1 cellular context compared by ENCODE assay signal in genomic region chr17:10251212-10251948, GRCh38.
TF ChIP-seq lines count a peak whose summit lies in the region.

No MANE protein-coding gene starts in this region.

TF ChIP-seq in GM23338, 12 proteins besides CTCF, POLR2A, EP300 and RAD21 (continued from another document):
- TF ChIP-seq, protein P1, sequence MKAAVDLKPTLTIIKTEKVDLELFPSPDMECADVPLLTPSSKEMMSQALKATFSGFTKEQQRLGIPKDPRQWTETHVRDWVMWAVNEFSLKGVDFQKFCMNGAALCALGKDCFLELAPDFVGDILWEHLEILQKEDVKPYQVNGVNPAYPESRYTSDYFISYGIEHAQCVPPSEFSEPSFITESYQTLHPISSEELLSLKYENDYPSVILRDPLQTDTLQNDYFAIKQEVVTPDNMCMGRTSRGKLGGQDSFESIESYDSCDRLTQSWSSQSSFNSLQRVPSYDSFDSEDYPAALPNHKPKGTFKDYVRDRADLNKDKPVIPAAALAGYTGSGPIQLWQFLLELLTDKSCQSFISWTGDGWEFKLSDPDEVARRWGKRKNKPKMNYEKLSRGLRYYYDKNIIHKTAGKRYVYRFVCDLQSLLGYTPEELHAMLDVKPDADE (IDR thresholded peaks at IDR 0.05) = no peak
- TF ChIP-seq, protein P2, sequence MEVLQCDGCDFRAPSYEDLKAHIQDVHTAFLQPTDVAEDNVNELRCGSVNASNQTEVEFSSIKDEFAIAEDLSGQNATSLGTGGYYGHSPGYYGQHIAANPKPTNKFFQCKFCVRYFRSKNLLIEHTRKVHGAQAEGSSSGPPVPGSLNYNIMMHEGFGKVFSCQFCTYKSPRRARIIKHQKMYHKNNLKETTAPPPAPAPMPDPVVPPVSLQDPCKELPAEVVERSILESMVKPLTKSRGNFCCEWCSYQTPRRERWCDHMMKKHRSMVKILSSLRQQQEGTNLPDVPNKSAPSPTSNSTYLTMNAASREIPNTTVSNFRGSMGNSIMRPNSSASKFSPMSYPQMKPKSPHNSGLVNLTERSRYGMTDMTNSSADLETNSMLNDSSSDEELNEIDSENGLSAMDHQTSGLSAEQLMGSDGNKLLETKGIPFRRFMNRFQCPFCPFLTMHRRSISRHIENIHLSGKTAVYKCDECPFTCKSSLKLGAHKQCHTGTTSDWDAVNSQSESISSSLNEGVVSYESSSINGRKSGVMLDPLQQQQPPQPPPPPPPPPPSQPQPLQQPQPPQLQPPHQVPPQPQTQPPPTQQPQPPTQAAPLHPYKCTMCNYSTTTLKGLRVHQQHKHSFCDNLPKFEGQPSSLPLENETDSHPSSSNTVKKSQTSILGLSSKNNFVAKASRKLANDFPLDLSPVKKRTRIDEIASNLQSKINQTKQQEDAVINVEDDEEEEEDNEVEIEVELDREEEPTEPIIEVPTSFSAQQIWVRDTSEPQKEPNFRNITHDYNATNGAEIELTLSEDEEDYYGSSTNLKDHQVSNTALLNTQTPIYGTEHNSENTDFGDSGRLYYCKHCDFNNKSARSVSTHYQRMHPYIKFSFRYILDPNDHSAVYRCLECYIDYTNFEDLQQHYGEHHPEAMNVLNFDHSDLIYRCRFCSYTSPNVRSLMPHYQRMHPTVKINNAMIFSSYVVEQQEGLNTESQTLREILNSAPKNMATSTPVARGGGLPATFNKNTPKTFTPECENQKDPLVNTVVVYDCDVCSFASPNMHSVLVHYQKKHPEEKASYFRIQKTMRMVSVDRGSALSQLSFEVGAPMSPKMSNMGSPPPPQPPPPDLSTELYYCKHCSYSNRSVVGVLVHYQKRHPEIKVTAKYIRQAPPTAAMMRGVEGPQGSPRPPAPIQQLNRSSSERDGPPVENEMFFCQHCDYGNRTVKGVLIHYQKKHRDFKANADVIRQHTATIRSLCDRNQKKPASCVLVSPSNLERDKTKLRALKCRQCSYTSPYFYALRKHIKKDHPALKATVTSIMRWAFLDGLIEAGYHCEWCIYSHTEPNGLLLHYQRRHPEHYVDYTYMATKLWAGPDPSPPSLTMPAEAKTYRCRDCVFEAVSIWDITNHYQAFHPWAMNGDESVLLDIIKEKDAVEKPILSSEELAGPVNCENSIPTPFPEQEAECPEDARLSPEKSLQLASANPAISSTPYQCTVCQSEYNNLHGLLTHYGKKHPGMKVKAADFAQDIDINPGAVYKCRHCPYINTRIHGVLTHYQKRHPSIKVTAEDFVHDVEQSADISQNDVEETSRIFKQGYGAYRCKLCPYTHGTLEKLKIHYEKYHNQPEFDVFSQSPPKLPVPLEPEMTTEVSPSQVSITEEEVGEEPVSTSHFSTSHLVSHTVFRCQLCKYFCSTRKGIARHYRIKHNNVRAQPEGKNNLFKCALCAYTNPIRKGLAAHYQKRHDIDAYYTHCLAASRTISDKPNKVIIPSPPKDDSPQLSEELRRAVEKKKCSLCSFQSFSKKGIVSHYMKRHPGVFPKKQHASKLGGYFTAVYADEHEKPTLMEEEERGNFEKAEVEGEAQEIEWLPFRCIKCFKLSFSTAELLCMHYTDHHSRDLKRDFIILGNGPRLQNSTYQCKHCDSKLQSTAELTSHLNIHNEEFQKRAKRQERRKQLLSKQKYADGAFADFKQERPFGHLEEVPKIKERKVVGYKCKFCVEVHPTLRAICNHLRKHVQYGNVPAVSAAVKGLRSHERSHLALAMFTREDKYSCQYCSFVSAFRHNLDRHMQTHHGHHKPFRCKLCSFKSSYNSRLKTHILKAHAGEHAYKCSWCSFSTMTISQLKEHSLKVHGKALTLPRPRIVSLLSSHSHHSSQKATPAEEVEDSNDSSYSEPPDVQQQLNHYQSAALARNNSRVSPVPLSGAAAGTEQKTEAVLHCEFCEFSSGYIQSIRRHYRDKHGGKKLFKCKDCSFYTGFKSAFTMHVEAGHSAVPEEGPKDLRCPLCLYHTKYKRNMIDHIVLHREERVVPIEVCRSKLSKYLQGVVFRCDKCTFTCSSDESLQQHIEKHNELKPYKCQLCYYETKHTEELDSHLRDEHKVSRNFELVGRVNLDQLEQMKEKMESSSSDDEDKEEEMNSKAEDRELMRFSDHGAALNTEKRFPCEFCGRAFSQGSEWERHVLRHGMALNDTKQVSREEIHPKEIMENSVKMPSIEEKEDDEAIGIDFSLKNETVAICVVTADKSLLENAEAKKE (CRISPR knock-in tag; IDR thresholded peaks at IDR 0.05) = no peak
